In the genomic region with DNA sequence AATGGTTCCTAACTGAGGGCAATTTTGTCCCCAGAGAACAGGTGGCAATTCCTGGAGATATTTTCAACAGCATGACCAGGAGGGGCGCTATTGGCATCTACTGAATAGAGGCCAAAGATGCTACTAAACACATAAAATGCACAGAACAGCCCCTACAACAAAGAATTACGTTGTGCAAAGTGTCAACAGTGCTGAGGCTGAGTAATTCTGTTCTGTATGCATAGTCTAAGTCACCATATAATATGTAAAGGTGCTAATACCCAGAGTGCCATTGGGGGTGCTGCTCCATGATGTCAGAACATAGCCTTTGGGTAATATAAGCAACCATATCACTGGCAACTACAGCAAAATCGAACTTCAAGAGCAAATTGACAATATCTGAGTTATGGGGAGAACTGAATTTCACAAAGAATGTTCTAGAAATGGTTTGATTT, we compare ENCODE assay signal across 10 cellular contexts.
DNase-seq lines count a peak whose midpoint lies in the region; ATAC-seq, FAIRE-seq and TF ChIP-seq lines count a peak whose summit lies in the region.
"Had no signal": no experiment of that assay in that cellular context is flagged by ENCODE, and none has a peak within 500 bp of the region (broad histone marks: within the 10 kb centered on the region; RNA-seq: fewer than 3 reads in every experiment).

No MANE protein-coding gene starts in this region.

- TF ChIP-seq CTCF in cardiac muscle cell (IDR thresholded peaks at IDR 0.05; ENCODE audit: low read depth, low read length) (peak; percentile 33), heart right ventricle (IDR thresholded peaks at IDR 0.05) (peak in 1 of 9 donors; percentile 22), natural killer cell (IDR thresholded peaks at IDR 0.05) (no peak)

- no peak for FAIRE-seq in GM19239 (lab: Jason Lieb, UNC)

- no peak overlapping the region for H3K4me3 ChIP-seq in cardiac muscle cell
- no peak overlapping the region for H3K4me3 ChIP-seq in heart right ventricle
- H3K4me3 ChIP-seq: BLaER1 treated with 17β-estradiol and CSF1 and Interleukin-3, amounts not matched to agents 10 nM and 100 nM had no signal

- no peaks in the 10 kb centered on the region for H3K9me3 Mint-ChIP-seq in natural killer cell

- H3K27me3 ChIP-seq in cardiac muscle cell (peaks cover 6% of the 10 kb centered on the region), heart right ventricle (peaks cover 0 to 4% (median 0%) of the 10 kb centered on the region in 7 donors)
- H3K27me3 ChIP-seq: BLaER1 treated with 17β-estradiol and CSF1 and Interleukin-3, amounts not matched to agents 10 nM and 100 nM had no signal

- H3K4me3 Mint-ChIP-seq in natural killer cell = no peak overlapping the region

- DNase-seq in cardiac muscle cell (ENCODE audit: low read depth in 1 of 2, low spot score in 1 of 2) (peak in 1 of 2 donors; percentile 34), heart right ventricle (no peak), SK-MEL-5 (ENCODE audit: low read depth, low spot score) (peak; percentile 61), head of caudate nucleus (peak in 40 of 42 donors; percentile 7 to 89 (median 64)), GM19239 (ENCODE audit: insufficient read length, low spot score) (no peak), NCI-H2107 treated with DMSO at 0.1 percent for 48 hours (lab: John Stamatoyannopoulos, UW; ENCODE audit: unreplicated experiment) (no peak), natural killer cell (no peak)

- in situ Hi-C loops in SK-MEL-5 (cut with HindIII; ENCODE audit: low pct_unique_long_range_greater_than_20kb, low sequenced_read_pairs) = no loop called here

- no peaks in the 10 kb centered on the region for H3K27me3 Mint-ChIP-seq in natural killer cell (ENCODE audit: low read depth in 2 of 2)

- H3K36me3 Mint-ChIP-seq in natural killer cell = no peaks in the 10 kb centered on the region

- 46 to 48% methylated on average over 3 of the region's 3 CpGs for WGBS in heart right ventricle, 2 donors

- H3K4me1 ChIP-seq in cardiac muscle cell (ENCODE audit: low read depth) = no peaks in the 10 kb centered on the region
- peaks cover 0 to 9% (median 0%) of the 10 kb centered on the region in 9 donors for H3K4me1 ChIP-seq in heart right ventricle

- no peaks in the 10 kb centered on the region for H3K36me3 ChIP-seq in cardiac muscle cell
- H3K36me3 ChIP-seq in heart right ventricle = no peaks in the 10 kb centered on the region
- H3K36me3 ChIP-seq: BLaER1 treated with 17β-estradiol and CSF1 and Interleukin-3, amounts not matched to agents 10 nM and 100 nM; neutrophil had no signal

- intact Hi-C loops in heart right ventricle (cut with DNase I) (no loop called here), head of caudate nucleus (cut with DNase I) (loop anchor here (5.0 to 10.0 kb wide), 3 partner anchors 34 to 214 kb away; partner anchors contain the start of gene PHYHIPL), natural killer cell (cut with micrococcal nuclease) (no loop called here)

- H3K27ac ChIP-seq in cardiac muscle cell (no peak overlapping the region), heart right ventricle (no peak overlapping the region)
- H3K27ac ChIP-seq: BLaER1 treated with 17β-estradiol and CSF1 and Interleukin-3, amounts not matched to agents 10 nM and 100 nM; neutrophil had no signal

- H3K27ac Mint-ChIP-seq in natural killer cell = no peak overlapping the region

- H3K4me1 Mint-ChIP-seq in natural killer cell = no peaks in the 10 kb centered on the region

- no peaks in the 10 kb centered on the region for H3K9me3 ChIP-seq in cardiac muscle cell (ENCODE audit: low read depth)
- peaks cover 0 to 7% (median 0%) of the 10 kb centered on the region in 11 donors for H3K9me3 ChIP-seq in heart right ventricle
- H3K9me3 ChIP-seq: BLaER1 treated with 17β-estradiol and CSF1 and Interleukin-3, amounts not matched to agents 10 nM and 100 nM; neutrophil had no signal

- ATAC-seq in heart right ventricle (no peak), HG03565 (IDR thresholded peaks at IDR 0.05; ENCODE audit: unreplicated experiment) (no peak), natural killer cell (no peak)

Comparison
In these comparisons a context has a peak if more than half of its experiments do, and no peak if none do; other contexts are left out.
1. DNase-seq: peak in SK-MEL-5 (single experiment) and head of caudate nucleus (40 of 42); none in heart right ventricle (0 of 2), GM19239 (single experiment), NCI-H2107 treated with DMSO at 0.1 percent for 48 hours (single experiment) and natural killer cell (single experiment).